ENCODE assay signal across 1 cellular context in genomic region chr12:109604132-109604585, GRCh38.
TF ChIP-seq lines count a peak whose summit lies in the region.

No MANE protein-coding gene starts in this region.

TF ChIP-seq in HepG2, 621 proteins besides CTCF, POLR2A, EP300 and RAD21 (continued from another document and continues in another):
- TF ChIP-seq HMGXB3 (CRISPR knock-in tag; IDR thresholded peaks at IDR 0.05; ENCODE audit: borderline replicate concordance) (no peak), ZBTB7B (CRISPR knock-in tag; IDR thresholded peaks at IDR 0.05) (no peak), ZNF431 (CRISPR knock-in tag; IDR thresholded peaks at IDR 0.05; ENCODE audit: borderline replicate concordance, low read depth) (no peak), KDM5A (IDR thresholded peaks at IDR 0.05; ENCODE audit: borderline replicate concordance, low read length) (no peak), TEAD3 (CRISPR knock-in tag; optimal IDR thresholded peaks at IDR 0.05; ENCODE audit: borderline replicate concordance) (peak; percentile 21), ZNF652 (CRISPR knock-in tag; IDR thresholded peaks at IDR 0.05; ENCODE audit: borderline replicate concordance, low read depth) (no peak), ZNF260 (CRISPR knock-in tag; IDR thresholded peaks at IDR 0.05; ENCODE audit: borderline replicate concordance, low read depth) (no peak), ZMYM3 (CRISPR knock-in tag; IDR thresholded peaks at IDR 0.05) (peak; percentile 99), ZNF761 (CRISPR knock-in tag; conservative IDR thresholded peaks at IDR 0.05) (no peak), FOXO1 (CRISPR knock-in tag; IDR thresholded peaks at IDR 0.05) (peak; percentile 21; the same call in 1 of the 2 replicates), PREB (CRISPR knock-in tag; IDR thresholded peaks at IDR 0.05) (no peak), BATF2 (CRISPR knock-in tag; IDR thresholded peaks at IDR 0.05) (no peak), IRX3 (CRISPR knock-in tag; IDR thresholded peaks at IDR 0.05; ENCODE audit: borderline replicate concordance, low read depth) (no peak), SATB2 (CRISPR knock-in tag; IDR thresholded peaks at IDR 0.05) (no peak), NFATC3 (CRISPR knock-in tag; IDR thresholded peaks at IDR 0.05) (no peak), SOX6 (IDR thresholded peaks at IDR 0.05) (no peak), SOX6 (CRISPR knock-in tag; IDR thresholded peaks at IDR 0.05) (no peak), HES4 (CRISPR knock-in tag; IDR thresholded peaks at IDR 0.05; ENCODE audit: borderline replicate concordance) (no peak), ETV5 (CRISPR knock-in tag; IDR thresholded peaks at IDR 0.05; ENCODE audit: borderline replicate concordance) (peak; percentile 30; the same call in 1 of the 2 replicates), RFX1 (IDR thresholded peaks at IDR 0.05) (no peak), ZNF609 (CRISPR knock-in tag; IDR thresholded peaks at IDR 0.05; ENCODE audit: borderline replicate concordance) (no peak), ATF1 (CRISPR knock-in tag; IDR thresholded peaks at IDR 0.05) (no peak), LBX2 (CRISPR knock-in tag; IDR thresholded peaks at IDR 0.05; ENCODE audit: borderline replicate concordance) (no peak), NFYC (CRISPR knock-in tag; IDR thresholded peaks at IDR 0.05) (no peak), ADNP (CRISPR knock-in tag; IDR thresholded peaks at IDR 0.05) (peak; percentile 90), ZNF781 (CRISPR knock-in tag; IDR thresholded peaks at IDR 0.05; ENCODE audit: borderline replicate concordance, not compliant biosample characterization) (no peak), MAX (IDR thresholded peaks at IDR 0.05) (peak; percentile 66), TBP (CRISPR knock-in tag; IDR thresholded peaks at IDR 0.05) (no peak), ZNF724P (CRISPR knock-in tag; IDR thresholded peaks at IDR 0.05; ENCODE audit: borderline replicate concordance) (no peak), MAZ (IDR thresholded peaks at IDR 0.05; ENCODE audit: borderline replicate concordance, low read depth, low read length) (peak; percentile 44; the same call in 1 of the 2 replicates), MAZ (CRISPR knock-in tag; IDR thresholded peaks at IDR 0.05; ENCODE audit: low read depth) (no peak), ZSCAN31 (CRISPR knock-in tag; IDR thresholded peaks at IDR 0.05; ENCODE audit: low read depth) (no peak), ZBTB42 (CRISPR knock-in tag; IDR thresholded peaks at IDR 0.05) (no peak), MTA1 (CRISPR knock-in tag; IDR thresholded peaks at IDR 0.05; ENCODE audit: borderline replicate concordance) (no peak), FOXP4 (CRISPR knock-in tag; IDR thresholded peaks at IDR 0.05) (peak; percentile 27; the same call in 1 of the 2 replicates), MED1 (CRISPR knock-in tag; IDR thresholded peaks at IDR 0.05) (0 out of 2 replicates have a peak, but pooled peaks have one; percentile 13), KLF15 (CRISPR knock-in tag; IDR thresholded peaks at IDR 0.05; ENCODE audit: borderline replicate concordance) (no peak), CHD4 (IDR thresholded peaks at IDR 0.05; ENCODE audit: borderline replicate concordance, low read length) (0 out of 2 replicates have a peak, but pooled peaks have one; percentile 23), CEBPB (IDR thresholded peaks at IDR 0.05; ENCODE audit: borderline replicate concordance, low read depth, low read length) (no peak), PHF5A (CRISPR knock-in tag; IDR thresholded peaks at IDR 0.05; ENCODE audit: low read depth, unreplicated experiment) (peak; percentile 53), ZNF44 (CRISPR knock-in tag; IDR thresholded peaks at IDR 0.05) (no peak), JUND (CRISPR knock-in tag; IDR thresholded peaks at IDR 0.05) (no peak), RARA (CRISPR knock-in tag; IDR thresholded peaks at IDR 0.05) (peak; percentile 56), PHF21A (CRISPR knock-in tag; IDR thresholded peaks at IDR 0.05) (peak; percentile 73), HDAC2 (CRISPR knock-in tag; IDR thresholded peaks at IDR 0.05) (peak; percentile 76), FOXM1 (CRISPR knock-in tag; IDR thresholded peaks at IDR 0.05) (no peak), RBM39 (IDR thresholded peaks at IDR 0.05; ENCODE audit: low read depth, low read length, poor library complexity, severe bottlenecking) (no peak), ZMAT3 (CRISPR knock-in tag; conservative IDR thresholded peaks at IDR 0.05) (no peak)
- TF ChIP-seq, protein P1, sequence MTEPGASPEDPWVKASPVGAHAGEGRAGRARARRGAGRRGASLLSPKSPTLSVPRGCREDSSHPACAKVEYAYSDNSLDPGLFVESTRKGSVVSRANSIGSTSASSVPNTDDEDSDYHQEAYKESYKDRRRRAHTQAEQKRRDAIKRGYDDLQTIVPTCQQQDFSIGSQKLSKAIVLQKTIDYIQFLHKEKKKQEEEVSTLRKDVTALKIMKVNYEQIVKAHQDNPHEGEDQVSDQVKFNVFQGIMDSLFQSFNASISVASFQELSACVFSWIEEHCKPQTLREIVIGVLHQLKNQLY (CRISPR knock-in tag; IDR thresholded peaks at IDR 0.05), result no peak
- TF ChIP-seq, protein P2, sequence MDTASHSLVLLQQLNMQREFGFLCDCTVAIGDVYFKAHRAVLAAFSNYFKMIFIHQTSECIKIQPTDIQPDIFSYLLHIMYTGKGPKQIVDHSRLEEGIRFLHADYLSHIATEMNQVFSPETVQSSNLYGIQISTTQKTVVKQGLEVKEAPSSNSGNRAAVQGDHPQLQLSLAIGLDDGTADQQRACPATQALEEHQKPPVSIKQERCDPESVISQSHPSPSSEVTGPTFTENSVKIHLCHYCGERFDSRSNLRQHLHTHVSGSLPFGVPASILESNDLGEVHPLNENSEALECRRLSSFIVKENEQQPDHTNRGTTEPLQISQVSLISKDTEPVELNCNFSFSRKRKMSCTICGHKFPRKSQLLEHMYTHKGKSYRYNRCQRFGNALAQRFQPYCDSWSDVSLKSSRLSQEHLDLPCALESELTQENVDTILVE (CRISPR knock-in tag; IDR thresholded peaks at IDR 0.05), result no peak
- TF ChIP-seq, protein P3, sequence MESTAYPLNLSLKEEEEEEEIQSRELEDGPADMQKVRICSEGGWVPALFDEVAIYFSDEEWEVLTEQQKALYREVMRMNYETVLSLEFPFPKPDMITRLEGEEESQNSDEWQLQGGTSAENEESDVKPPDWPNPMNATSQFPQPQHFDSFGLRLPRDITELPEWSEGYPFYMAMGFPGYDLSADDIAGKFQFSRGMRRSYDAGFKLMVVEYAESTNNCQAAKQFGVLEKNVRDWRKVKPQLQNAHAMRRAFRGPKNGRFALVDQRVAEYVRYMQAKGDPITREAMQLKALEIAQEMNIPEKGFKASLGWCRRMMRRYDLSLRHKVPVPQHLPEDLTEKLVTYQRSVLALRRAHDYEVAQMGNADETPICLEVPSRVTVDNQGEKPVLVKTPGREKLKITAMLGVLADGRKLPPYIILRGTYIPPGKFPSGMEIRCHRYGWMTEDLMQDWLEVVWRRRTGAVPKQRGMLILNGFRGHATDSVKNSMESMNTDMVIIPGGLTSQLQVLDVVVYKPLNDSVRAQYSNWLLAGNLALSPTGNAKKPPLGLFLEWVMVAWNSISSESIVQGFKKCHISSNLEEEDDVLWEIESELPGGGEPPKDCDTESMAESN (CRISPR knock-in tag; conservative IDR thresholded peaks at IDR 0.05), result no peak
